ENCODE assay signal across 20 cellular contexts in genomic region chr20:4272225-4272624, GRCh38. TPM values are rescaled to one million over a fixed set of nuclear protein-coding genes. Genes with fewer than 3 reads are reported as not detected.
"Had no signal": no experiment of that assay in that cellular context is flagged by ENCODE, and none has a peak within 500 bp of the region (broad histone marks: within the 10 kb centered on the region; RNA-seq: fewer than 3 reads in every experiment).

No MANE protein-coding gene starts in this region.

- H3K27me3 ChIP-seq: body of pancreas, right atrium auricular region, tibial artery had no signal

- H3K4me3 ChIP-seq: body of pancreas, dorsolateral prefrontal cortex, lower lobe of right lung, right atrium auricular region, tibial artery had no signal

- H3K4me1 ChIP-seq: body of pancreas, lower lobe of right lung, right atrium auricular region had no signal

- H3K36me3 ChIP-seq: lower lobe of right lung, right atrium auricular region, tibial artery had no signal

- FAIRE-seq: colon had no signal

- H3K9me3 ChIP-seq: tibial artery had no signal

- H3K27ac ChIP-seq: body of pancreas, dorsolateral prefrontal cortex, lower lobe of right lung, right atrium auricular region, tibial artery had no signal

- ATAC-seq: activated CD8-positive, alpha-beta memory T cell treated with anti-CD3 and anti-CD28 coated beads, Interleukin-2, amount 10 ng/mL, durations not matched to agents 7 days and 5 days; body of pancreas; left cardiac atrium; lower lobe of right lung had no signal

- DNase-seq: activated B cell treated with CpG ODN at 0.5 μM for 24 hours; activated CD4-positive, alpha-beta memory T cell treated with anti-CD3 and anti-CD28 coated beads, Interleukin-2, amount 10 ng/mL, durations not matched to agents 7 days and 5 days; activated CD4-positive, alpha-beta T cell treated with anti-CD3 and anti-CD28 coated beads for 4 hours; activated CD8-positive, alpha-beta memory T cell treated with anti-CD3 and anti-CD28 coated beads, Interleukin-2, amount 10 ng/mL, durations not matched to agents 7 days and 5 days; activated naive CD8-positive, alpha-beta T cell treated with anti-CD3 and anti-CD28 coated beads for 36 hours; amygdala; body of pancreas; central memory CD4-positive, alpha-beta T cell; dorsolateral prefrontal cortex; left cardiac atrium; lower lobe of right lung; naive B cell; stimulated activated CD4-positive, alpha-beta T cell treated with anti-CD3 and anti-CD28 coated beads, Interleukin-2, amount 100 ng/mL, for 24 hours; stimulated activated naive CD4-positive, alpha-beta T cell treated with Interleukin-2 at 50 U/mL for 16 hours; substantia nigra; tibial artery had no signal

RNA-seq across cellular contexts. Expression of gene ADRA1D, which starts 23.1 kb away (rescaled TPM):
- total RNA-seq: activated B cell treated with CpG ODN at 0.5 μM for 24 hours; activated CD4-positive, alpha-beta memory T cell treated with anti-CD3 and anti-CD28 coated beads, Interleukin-2, amount 10 ng/mL, durations not matched to agents 7 days and 5 days; activated CD8-positive, alpha-beta memory T cell treated with anti-CD3 and anti-CD28 coated beads, Interleukin-2, amount 10 ng/mL, durations not matched to agents 7 days and 5 days; activated naive CD8-positive, alpha-beta T cell treated with anti-CD3 and anti-CD28 coated beads for 36 hours; body of pancreas; omental fat pad; progenitor cell of endocrine pancreas; right atrium auricular region had no signal
